In the genomic region with DNA sequence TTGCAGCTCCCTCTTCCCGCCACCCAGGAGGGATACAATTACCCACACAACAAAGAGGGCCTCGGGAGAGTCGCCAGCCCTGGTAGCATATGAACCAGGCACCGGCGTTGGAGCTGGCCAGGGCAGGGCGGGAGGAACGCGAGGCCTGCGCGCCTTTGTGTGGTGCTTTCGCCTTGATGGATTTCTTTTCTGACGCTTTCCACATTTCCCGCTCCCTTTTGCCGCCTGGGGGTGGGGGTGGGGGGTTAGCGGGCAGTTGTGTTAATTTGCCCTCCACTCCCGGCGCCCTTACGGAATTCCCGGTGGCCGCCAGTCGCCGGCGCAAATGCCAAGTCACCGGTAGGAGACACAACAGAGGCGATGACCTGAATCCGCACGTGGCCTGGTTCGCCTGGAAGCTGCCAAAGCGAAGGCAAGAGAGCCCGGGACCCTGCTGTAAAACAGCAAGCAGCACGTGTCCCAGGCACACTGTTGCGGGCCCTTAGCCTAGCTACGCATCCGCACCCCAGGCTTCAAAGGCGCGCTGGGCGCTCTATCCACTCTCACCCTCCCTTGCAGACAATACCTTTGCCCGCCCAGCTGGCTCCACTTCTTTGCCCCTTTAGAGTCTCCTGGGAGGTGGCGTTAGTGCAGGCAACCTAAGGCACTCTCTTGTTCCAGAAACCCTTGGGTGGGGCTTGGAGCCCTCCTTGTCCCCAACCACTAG, we compare ENCODE assay signal across 11 cellular contexts. TPM values are rescaled to one million over a fixed set of nuclear protein-coding genes. Genes with fewer than 3 reads are reported as not detected.
DNase-seq lines count a peak whose midpoint lies in the region; ATAC-seq, FAIRE-seq and TF ChIP-seq lines count a peak whose summit lies in the region.
"Had no signal": no experiment of that assay in that cellular context is flagged by ENCODE, and none has a peak within 500 bp of the region (broad histone marks: within the 10 kb centered on the region; RNA-seq: fewer than 3 reads in every experiment).

No MANE protein-coding gene starts in this region.

- no peaks in the 10 kb centered on the region for H3K36me3 ChIP-seq in left ventricle myocardium inferior
- no peaks in the 10 kb centered on the region for H3K36me3 ChIP-seq in right atrium auricular region
- H3K36me3 ChIP-seq in mucosa of stomach (ENCODE audit: control insufficient read depth, insufficient read depth, low read length) = no peaks in the 10 kb centered on the region
- H3K36me3 ChIP-seq: brain microvascular endothelial cell, ovary had no signal

- peaks cover 82% of the 10 kb centered on the region for H3K4me1 ChIP-seq in left ventricle myocardium inferior
- peaks cover 0 to 79% of the 10 kb centered on the region in 2 donors for H3K4me1 ChIP-seq in right atrium auricular region
- peaks cover 58% of the 10 kb centered on the region for H3K4me1 ChIP-seq in mucosa of stomach (ENCODE audit: control insufficient read depth, insufficient read depth, low read length)

- H3K4me3 Mint-ChIP-seq in activated naive CD8-positive, alpha-beta T cell treated with anti-CD3 and anti-CD28 coated beads, Interleukin-2, amount 10 ng/mL, durations not matched to agents 7 days and 5 days = peak overlapping the region; percentile 77
- H3K4me3 Mint-ChIP-seq in type B pancreatic cell = peak overlapping the region; percentile 69

- H3K9me3 ChIP-seq in left ventricle myocardium inferior (replicated peaks) (no peaks in the 10 kb centered on the region), right atrium auricular region (no peaks in the 10 kb centered on the region), mucosa of stomach (ENCODE audit: control insufficient read depth, low read length) (no peaks in the 10 kb centered on the region)
- H3K9me3 ChIP-seq: ovary had no signal

- H3K27me3 ChIP-seq in left ventricle myocardium inferior (ENCODE audit: low read depth) (peaks cover 99% of the 10 kb centered on the region), right atrium auricular region (peaks cover 49 to 85% of the 10 kb centered on the region in 2 donors), mucosa of stomach (ENCODE audit: control insufficient read depth, insufficient read depth, low read length) (peaks cover 97% of the 10 kb centered on the region)

- no peak for FAIRE-seq in D721Med (lab: Jason Lieb, UNC)

- H3K27ac ChIP-seq in left ventricle myocardium inferior (replicated peaks) = no peak overlapping the region
- no peak overlapping the region for H3K27ac ChIP-seq in right atrium auricular region
- no peak overlapping the region for H3K27ac ChIP-seq in substantia nigra (ENCODE audit: low read depth, low read length, poor library complexity, severe bottlenecking)
- H3K27ac ChIP-seq: brain microvascular endothelial cell, ovary had no signal

- DNase-seq in left ventricle myocardium inferior (no peak), right atrium auricular region (ENCODE audit: low spot score) (no peak), type B pancreatic cell (ENCODE audit: extremely low spot score, unreplicated experiment) (no peak), substantia nigra (lab: John Stamatoyannopoulos, UW) (no peak), D721Med (ENCODE audit: insufficient read length, low spot score) (no peak)
- DNase-seq in activated naive CD8-positive, alpha-beta T cell treated with anti-CD3 and anti-CD28 coated beads, Interleukin-2, amount 10 ng/mL, durations not matched to agents 7 days and 5 days = peak; percentile 36
- DNase-seq in activated CD4-positive, CD25-positive, alpha-beta regulatory T cell (lab: John Stamatoyannopoulos, UW) = no peak
- DNase-seq: brain microvascular endothelial cell, ovary had no signal

- H3K27ac Mint-ChIP-seq in activated naive CD8-positive, alpha-beta T cell treated with anti-CD3 and anti-CD28 coated beads, Interleukin-2, amount 10 ng/mL, durations not matched to agents 7 days and 5 days = no peak overlapping the region
- H3K27ac Mint-ChIP-seq in type B pancreatic cell = peak overlapping the region; percentile 27

- no peak for ATAC-seq in activated naive CD8-positive, alpha-beta T cell treated with anti-CD3 and anti-CD28 coated beads, Interleukin-2, amount 10 ng/mL, durations not matched to agents 7 days and 5 days (ENCODE audit: low read depth)

- H3K9ac ChIP-seq in mucosa of stomach (ENCODE audit: low read length) = no peak overlapping the region

- no peak for TF ChIP-seq CTCF in left ventricle myocardium inferior (IDR thresholded peaks at IDR 0.05; ENCODE audit: borderline replicate concordance)
- no peak for TF ChIP-seq CTCF in right atrium auricular region (IDR thresholded peaks at IDR 0.05)
- no peak for TF ChIP-seq CTCF in type B pancreatic cell (conservative IDR thresholded peaks at IDR 0.05)
- TF ChIP-seq CTCF in D721Med (IDR thresholded peaks at IDR 0.05; ENCODE audit: insufficient read depth, missing control alignments) = no peak

- H3K36me3 Mint-ChIP-seq in activated naive CD8-positive, alpha-beta T cell treated with anti-CD3 and anti-CD28 coated beads, Interleukin-2, amount 10 ng/mL, durations not matched to agents 7 days and 5 days = peaks cover 2% of the 10 kb centered on the region
- H3K36me3 Mint-ChIP-seq in type B pancreatic cell = no peaks in the 10 kb centered on the region

- H3K4me1 Mint-ChIP-seq in activated naive CD8-positive, alpha-beta T cell treated with anti-CD3 and anti-CD28 coated beads, Interleukin-2, amount 10 ng/mL, durations not matched to agents 7 days and 5 days = peaks cover 48% of the 10 kb centered on the region
- H3K4me1 Mint-ChIP-seq in type B pancreatic cell (ENCODE audit: unreplicated experiment) = peaks cover 33% of the 10 kb centered on the region

- peaks cover 85% of the 10 kb centered on the region for H3K27me3 Mint-ChIP-seq in activated naive CD8-positive, alpha-beta T cell treated with anti-CD3 and anti-CD28 coated beads, Interleukin-2, amount 10 ng/mL, durations not matched to agents 7 days and 5 days
- peaks cover 98% of the 10 kb centered on the region for H3K27me3 Mint-ChIP-seq in type B pancreatic cell

- no peaks in the 10 kb centered on the region for H3K9me3 Mint-ChIP-seq in activated naive CD8-positive, alpha-beta T cell treated with anti-CD3 and anti-CD28 coated beads, Interleukin-2, amount 10 ng/mL, durations not matched to agents 7 days and 5 days
- no peaks in the 10 kb centered on the region for H3K9me3 Mint-ChIP-seq in type B pancreatic cell

- POLR2A ChIA-PET in activated naive CD8-positive, alpha-beta T cell treated with anti-CD3 and anti-CD28 coated beads, Interleukin-2, amount 10 ng/mL, durations not matched to agents 7 days and 5 days (lab: Charles Lee) = interaction anchor here (1.2 kb wide), 1 partner anchor 109 kb away, joined by 3 read pairs; the partner anchor contains the start of gene GORASP2

- intact Hi-C loops in left ventricle myocardium inferior (cut with micrococcal nuclease) = loop anchor here (10.0 kb wide), 2 partner anchors 415 to 455 kb away; no protein-coding TSS in a partner anchor

- H3K4me3 ChIP-seq in left ventricle myocardium inferior = peak overlapping the region; percentile 64
- peak overlapping the region in 1 of 2 donors; percentile 25 for H3K4me3 ChIP-seq in right atrium auricular region
- H3K4me3 ChIP-seq in mucosa of stomach (ENCODE audit: low read length) = peak overlapping the region; percentile 5
- H3K4me3 ChIP-seq: K562 had no signal

RNA-seq across cellular contexts. Expression of gene GAD1, which starts 3.4 kb away (rescaled TPM):
- total RNA-seq in left ventricle myocardium inferior (not detected), right atrium auricular region (not detected), type B pancreatic cell (ENCODE audit: low replicate concordance) (1.7 and 2.2 TPM in 2 replicates)
- total RNA-seq in activated naive CD8-positive, alpha-beta T cell treated with anti-CD3 and anti-CD28 coated beads, Interleukin-2, amount 10 ng/mL, durations not matched to agents 7 days and 5 days = 1 to 10 TPM; 1.6 to 1.9 TPM

RNA-seq across cellular contexts. Expression of gene ERICH2, which starts 49.9 kb away (rescaled TPM):
- total RNA-seq in left ventricle myocardium inferior (0.82 TPM), right atrium auricular region (not detected), type B pancreatic cell (ENCODE audit: low replicate concordance) (not detected in 2 replicates)
- total RNA-seq in activated naive CD8-positive, alpha-beta T cell treated with anti-CD3 and anti-CD28 coated beads, Interleukin-2, amount 10 ng/mL, durations not matched to agents 7 days and 5 days = not detected
